Comparison of ENCODE assay signal across 17 cellular contexts in genomic region chr15:69154026-69154425, GRCh38. TPM values are rescaled to one million over a fixed set of nuclear protein-coding genes. Genes with fewer than 3 reads are reported as not detected.
DNase-seq lines count a peak whose midpoint lies in the region; ATAC-seq and TF ChIP-seq lines count a peak whose summit lies in the region.
"Had no signal": no experiment of that assay in that cellular context is flagged by ENCODE, and none has a peak within 500 bp of the region (broad histone marks: within the 10 kb centered on the region; RNA-seq: fewer than 3 reads in every experiment).

No MANE protein-coding gene starts in this region.

- H3K79me2 ChIP-seq in fibroblast of lung (ENCODE audit: control insufficient read depth, insufficient read depth, low read length) = no peaks in the 10 kb centered on the region
- no peaks in the 10 kb centered on the region for H3K79me2 ChIP-seq in smooth muscle cell (ENCODE audit: low read depth)

- H3K9ac ChIP-seq in fibroblast of lung (ENCODE audit: insufficient read depth, low read length) = no peak overlapping the region
- H3K9ac ChIP-seq in smooth muscle cell (ENCODE audit: low read depth) = no peak overlapping the region

- H2AFZ ChIP-seq in fibroblast of lung (ENCODE audit: low read length) (no peak overlapping the region), smooth muscle cell (ENCODE audit: low read depth) (no peak overlapping the region)
- H2AFZ ChIP-seq: GM23338 had no signal

- no peak for ATAC-seq in omental fat pad (ENCODE audit: low FRiP score)
- ATAC-seq: GM23338 had no signal

- DNase-seq in NCI-H82 (lab: John Stamatoyannopoulos, UW) = peak; percentile 17
- DNase-seq in NCI-H82 treated with DMSO at 0.1 percent for 48 hours (lab: John Stamatoyannopoulos, UW; ENCODE audit: unreplicated experiment) = no peak
- DNase-seq in brain microvascular endothelial cell = no peak
- peak in 1 of 2 donors; percentile 21 for DNase-seq in fibroblast of lung (ENCODE audit: low read depth in 2 of 2)
- DNase-seq in smooth muscle cell (lab: John Stamatoyannopoulos, UW; ENCODE audit: unreplicated experiment) = no peak
- no peak for DNase-seq in activated gamma-delta T cell (lab: John Stamatoyannopoulos, UW)
- DNase-seq in SK-N-DZ (ENCODE audit: low spot score) = no peak
- no peak for DNase-seq in omental fat pad (ENCODE audit: low spot score)
- DNase-seq: GDM1, Karpas-422, NCI-H1105 treated with DMSO at 0.1 percent for 48 hours, NCI-H1694 treated with DMSO at 0.1 percent for 48 hours, NCI-H69, SJCRH30 had no signal

- H4K20me1 ChIP-seq in fibroblast of lung (ENCODE audit: control insufficient read depth, extremely low read depth, insufficient read depth, low read length) (no peaks in the 10 kb centered on the region), smooth muscle cell (ENCODE audit: low read depth) (no peaks in the 10 kb centered on the region)

- in situ Hi-C loops in brain microvascular endothelial cell (cut with HindIII; ENCODE audit: low pct_ligation_motif_present, low sequenced_read_pairs) = no loop called here

- peak overlapping the region; percentile 29 for H3K27ac ChIP-seq in brain microvascular endothelial cell
- H3K27ac ChIP-seq in fibroblast of lung (ENCODE audit: insufficient read depth, low read length) = no peak overlapping the region
- H3K27ac ChIP-seq in smooth muscle cell (ENCODE audit: low read depth) = no peak overlapping the region
- H3K27ac ChIP-seq: 22Rv1, RWPE1, SJCRH30 had no signal

- no peaks in the 10 kb centered on the region for H3K36me3 ChIP-seq in brain microvascular endothelial cell (replicated peaks)
- no peaks in the 10 kb centered on the region for H3K36me3 ChIP-seq in fibroblast of lung (ENCODE audit: control insufficient read depth, insufficient read depth, low read length)
- H3K36me3 ChIP-seq in smooth muscle cell (ENCODE audit: low read depth) = no peaks in the 10 kb centered on the region
- H3K36me3 ChIP-seq: SJCRH30 had no signal

- TF ChIP-seq CTCF in brain microvascular endothelial cell (IDR thresholded peaks at IDR 0.05; ENCODE audit: low read depth, low read length, missing control alignments) (no peak), fibroblast of lung (conservative IDR thresholded peaks at IDR 0.05 in 1 of 2, IDR thresholded peaks at IDR 0.05 in 1 of 2; ENCODE audit: low read depth in 1 of 2, low read length in 2 of 2) (no peak), smooth muscle cell (IDR thresholded peaks at IDR 0.05; ENCODE audit: borderline replicate concordance, insufficient read depth, poor library complexity, severe bottlenecking) (no peak), omental fat pad (IDR thresholded peaks at IDR 0.05) (no peak)

- no peaks in the 10 kb centered on the region for H3K27me3 ChIP-seq in brain microvascular endothelial cell (replicated peaks)
- H3K27me3 ChIP-seq in fibroblast of lung (ENCODE audit: control insufficient read depth, insufficient read depth, low read length) = no peaks in the 10 kb centered on the region
- peaks cover 20% of the 10 kb centered on the region for H3K27me3 ChIP-seq in smooth muscle cell (ENCODE audit: low read depth)
- H3K27me3 ChIP-seq: SJCRH30 had no signal

- H3K4me1 ChIP-seq in fibroblast of lung (ENCODE audit: control insufficient read depth, extremely low read depth, insufficient read depth, low read length) (peaks cover 6% of the 10 kb centered on the region), smooth muscle cell (ENCODE audit: low read depth) (no peaks in the 10 kb centered on the region)

- H3K4me3 ChIP-seq in brain microvascular endothelial cell (ENCODE audit: low read depth, low read length) = no peak overlapping the region
- H3K4me3 ChIP-seq in fibroblast of lung (replicated peaks in 1 of 4; ENCODE audit: control extremely low read depth in 1 of 4, insufficient read depth in 1 of 4, low read depth in 3 of 4, low read length in 4 of 4) = peak overlapping the region in 1 of 4 experiments; percentile 3
- H3K4me3 ChIP-seq in smooth muscle cell = no peak overlapping the region
- H3K4me3 ChIP-seq: GM23338, SJCRH30 had no signal

- peak overlapping the region; percentile 58 for H3K4me2 ChIP-seq in fibroblast of lung (ENCODE audit: extremely low read depth, insufficient read depth, low read length)
- peak overlapping the region; percentile 20 for H3K4me2 ChIP-seq in smooth muscle cell
- H3K4me2 ChIP-seq: GM23338 had no signal

- no peaks in the 10 kb centered on the region for H3K9me3 ChIP-seq in fibroblast of lung (ENCODE audit: control insufficient read depth, insufficient read depth, low read depth, low read length)
- no peaks in the 10 kb centered on the region for H3K9me3 ChIP-seq in smooth muscle cell (replicated peaks; ENCODE audit: low read depth)
- H3K9me3 ChIP-seq: SJCRH30 had no signal

- H3F3A ChIP-seq in smooth muscle cell (ENCODE audit: low read depth) = no peaks in the 10 kb centered on the region

RNA-seq across cellular contexts. Expression of gene GLCE, which starts 6.4 kb away (rescaled TPM):
- total RNA-seq in fibroblast of lung (23.9 and 27.7 TPM in 2 replicates), smooth muscle cell (26.6 and 30.7 TPM in 2 replicates), omental fat pad (10 to 100 TPM; 12.9 to 23.5 (median 15.4) TPM)
- polyA plus RNA-seq in fibroblast of lung (21.7 and 33.6 TPM in 2 replicates), smooth muscle cell (7.7 and 8.3 TPM in 2 replicates)
- polyA plus RNA-seq in fibroblast of lung (2012) = 11.8 and 20.4 TPM in 2 replicates
- 3.1 and 6.5 TPM in 2 replicates for polyA minus RNA-seq in fibroblast of lung (ENCODE audit: low replicate concordance)
- 24.2 and 30.0 TPM in 2 replicates for polyA plus RNA-seq in SK-N-DZ (2014; cell fraction: cytosol; rRNA removed)
- 23.5 and 23.6 TPM in 2 replicates for polyA plus RNA-seq in SK-N-DZ (2014; cell fraction: nucleus; rRNA removed)
